1 cellular context compared by ENCODE assay signal in the genomic region with DNA sequence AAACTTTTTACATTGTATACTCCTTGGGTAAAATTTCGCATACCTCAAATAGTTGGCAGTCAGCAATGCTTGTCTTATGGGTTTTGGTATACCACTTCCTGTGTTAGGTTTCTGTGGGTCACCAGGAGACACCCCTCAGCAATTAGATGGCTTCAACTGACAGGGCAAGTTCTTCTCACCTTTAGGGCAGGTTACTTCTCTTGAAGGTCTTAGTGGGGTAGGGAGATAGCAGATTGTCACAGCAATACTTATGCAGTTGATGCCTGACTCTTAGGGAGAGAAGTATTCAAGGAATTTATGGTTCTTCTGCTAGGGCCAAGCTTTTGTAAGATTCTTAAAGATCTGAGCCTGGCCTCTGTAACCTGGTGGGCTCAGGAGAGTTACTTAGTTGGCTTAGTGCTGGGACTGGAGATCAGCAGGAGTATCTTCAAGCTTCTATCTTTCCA.
TF ChIP-seq lines count a peak whose summit lies in the region.

No MANE protein-coding gene starts in this region.

TF ChIP-seq in GM12878, 131 proteins besides CTCF, POLR2A, EP300 and RAD21 (continued from another document):
- TF ChIP-seq, protein P1, sequence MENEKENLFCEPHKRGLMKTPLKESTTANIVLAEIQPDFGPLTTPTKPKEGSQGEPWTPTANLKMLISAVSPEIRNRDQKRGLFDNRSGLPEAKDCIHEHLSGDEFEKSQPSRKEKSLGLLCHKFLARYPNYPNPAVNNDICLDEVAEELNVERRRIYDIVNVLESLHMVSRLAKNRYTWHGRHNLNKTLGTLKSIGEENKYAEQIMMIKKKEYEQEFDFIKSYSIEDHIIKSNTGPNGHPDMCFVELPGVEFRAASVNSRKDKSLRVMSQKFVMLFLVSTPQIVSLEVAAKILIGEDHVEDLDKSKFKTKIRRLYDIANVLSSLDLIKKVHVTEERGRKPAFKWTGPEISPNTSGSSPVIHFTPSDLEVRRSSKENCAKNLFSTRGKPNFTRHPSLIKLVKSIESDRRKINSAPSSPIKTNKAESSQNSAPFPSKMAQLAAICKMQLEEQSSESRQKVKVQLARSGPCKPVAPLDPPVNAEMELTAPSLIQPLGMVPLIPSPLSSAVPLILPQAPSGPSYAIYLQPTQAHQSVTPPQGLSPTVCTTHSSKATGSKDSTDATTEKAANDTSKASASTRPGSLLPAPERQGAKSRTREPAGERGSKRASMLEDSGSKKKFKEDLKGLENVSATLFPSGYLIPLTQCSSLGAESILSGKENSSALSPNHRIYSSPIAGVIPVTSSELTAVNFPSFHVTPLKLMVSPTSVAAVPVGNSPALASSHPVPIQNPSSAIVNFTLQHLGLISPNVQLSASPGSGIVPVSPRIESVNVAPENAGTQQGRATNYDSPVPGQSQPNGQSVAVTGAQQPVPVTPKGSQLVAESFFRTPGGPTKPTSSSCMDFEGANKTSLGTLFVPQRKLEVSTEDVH (IDR thresholded peaks at IDR 0.05; ENCODE audit: low read depth, partially characterized antibody), result no peak
- TF ChIP-seq, protein P2, sequence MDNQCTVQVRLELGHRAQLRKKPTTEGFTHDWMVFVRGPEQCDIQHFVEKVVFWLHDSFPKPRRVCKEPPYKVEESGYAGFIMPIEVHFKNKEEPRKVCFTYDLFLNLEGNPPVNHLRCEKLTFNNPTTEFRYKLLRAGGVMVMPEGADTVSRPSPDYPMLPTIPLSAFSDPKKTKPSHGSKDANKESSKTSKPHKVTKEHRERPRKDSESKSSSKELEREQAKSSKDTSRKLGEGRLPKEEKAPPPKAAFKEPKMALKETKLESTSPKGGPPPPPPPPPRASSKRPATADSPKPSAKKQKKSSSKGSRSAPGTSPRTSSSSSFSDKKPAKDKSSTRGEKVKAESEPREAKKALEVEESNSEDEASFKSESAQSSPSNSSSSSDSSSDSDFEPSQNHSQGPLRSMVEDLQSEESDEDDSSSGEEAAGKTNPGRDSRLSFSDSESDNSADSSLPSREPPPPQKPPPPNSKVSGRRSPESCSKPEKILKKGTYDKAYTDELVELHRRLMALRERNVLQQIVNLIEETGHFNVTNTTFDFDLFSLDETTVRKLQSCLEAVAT (IDR thresholded peaks at IDR 0.05), result 0 out of 2 replicates have a peak, but pooled peaks have one; percentile 42
- TF ChIP-seq, protein P3, sequence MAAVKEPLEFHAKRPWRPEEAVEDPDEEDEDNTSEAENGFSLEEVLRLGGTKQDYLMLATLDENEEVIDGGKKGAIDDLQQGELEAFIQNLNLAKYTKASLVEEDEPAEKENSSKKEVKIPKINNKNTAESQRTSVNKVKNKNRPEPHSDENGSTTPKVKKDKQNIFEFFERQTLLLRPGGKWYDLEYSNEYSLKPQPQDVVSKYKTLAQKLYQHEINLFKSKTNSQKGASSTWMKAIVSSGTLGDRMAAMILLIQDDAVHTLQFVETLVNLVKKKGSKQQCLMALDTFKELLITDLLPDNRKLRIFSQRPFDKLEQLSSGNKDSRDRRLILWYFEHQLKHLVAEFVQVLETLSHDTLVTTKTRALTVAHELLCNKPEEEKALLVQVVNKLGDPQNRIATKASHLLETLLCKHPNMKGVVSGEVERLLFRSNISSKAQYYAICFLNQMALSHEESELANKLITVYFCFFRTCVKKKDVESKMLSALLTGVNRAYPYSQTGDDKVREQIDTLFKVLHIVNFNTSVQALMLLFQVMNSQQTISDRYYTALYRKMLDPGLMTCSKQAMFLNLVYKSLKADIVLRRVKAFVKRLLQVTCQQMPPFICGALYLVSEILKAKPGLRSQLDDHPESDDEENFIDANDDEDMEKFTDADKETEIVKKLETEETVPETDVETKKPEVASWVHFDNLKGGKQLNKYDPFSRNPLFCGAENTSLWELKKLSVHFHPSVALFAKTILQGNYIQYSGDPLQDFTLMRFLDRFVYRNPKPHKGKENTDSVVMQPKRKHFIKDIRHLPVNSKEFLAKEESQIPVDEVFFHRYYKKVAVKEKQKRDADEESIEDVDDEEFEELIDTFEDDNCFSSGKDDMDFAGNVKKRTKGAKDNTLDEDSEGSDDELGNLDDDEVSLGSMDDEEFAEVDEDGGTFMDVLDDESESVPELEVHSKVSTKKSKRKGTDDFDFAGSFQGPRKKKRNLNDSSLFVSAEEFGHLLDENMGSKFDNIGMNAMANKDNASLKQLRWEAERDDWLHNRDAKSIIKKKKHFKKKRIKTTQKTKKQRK (IDR thresholded peaks at IDR 0.05; ENCODE audit: low read depth, low read length), result no peak
- TF ChIP-seq NFIC (IDR thresholded peaks at IDR 0.05; ENCODE audit: low read depth, low read length) (no peak; the same call in 1 of the 2 replicates), SREBF2 (IDR thresholded peaks at IDR 0.05; ENCODE audit: low read length) (no peak), HDAC2 (IDR thresholded peaks at IDR 0.05) (no peak), SP1 (IDR thresholded peaks at IDR 0.05; ENCODE audit: low read depth, low read length) (no peak), POLR2AphosphoS5 (IDR thresholded peaks at IDR 0.05; ENCODE audit: low read length) (no peak), SRF (IDR thresholded peaks at IDR 0.05; ENCODE audit: low read depth in 2 of 2, low read length in 2 of 2) (no peak), SUZ12 (IDR thresholded peaks at IDR 0.05; ENCODE audit: unreplicated experiment) (no peak), RUNX3 (IDR thresholded peaks at IDR 0.05; ENCODE audit: low read length) (peak; percentile 94), NR2F1 (conservative IDR thresholded peaks at IDR 0.05) (0 out of 2 replicates have a peak, but pooled peaks have one; percentile 15), ASH2L (IDR thresholded peaks at IDR 0.05; ENCODE audit: borderline replicate concordance, low read depth) (no peak), KLF5 (IDR thresholded peaks at IDR 0.05; ENCODE audit: partially characterized antibody) (no peak), TCF3 (IDR thresholded peaks at IDR 0.05; ENCODE audit: borderline replicate concordance, insufficient read depth, low read depth, low read length) (no peak), BCL11A (IDR thresholded peaks at IDR 0.05; ENCODE audit: low read depth, low read length) (peak; percentile 36; the same call in 1 of the 2 replicates), TAF1 (IDR thresholded peaks at IDR 0.05; ENCODE audit: borderline replicate concordance, low read depth, low read length) (no peak), TCF12 (IDR thresholded peaks at IDR 0.05; ENCODE audit: low read depth, low read length) (no peak), STAT1 (conservative IDR thresholded peaks at IDR 0.05) (no peak), GABPA (IDR thresholded peaks at IDR 0.05; ENCODE audit: low read depth) (no peak), CHD1 (IDR thresholded peaks at IDR 0.05; ENCODE audit: low read depth, low read length) (no peak), SMAD1 (IDR thresholded peaks at IDR 0.05; ENCODE audit: low read depth, partially characterized antibody) (no peak), PAX5 (IDR thresholded peaks at IDR 0.05; ENCODE audit: borderline replicate concordance, low read depth, low read length) (0 out of 2 replicates have a peak, but pooled peaks have one; percentile 12), FOS (IDR thresholded peaks at IDR 0.05; ENCODE audit: borderline replicate concordance, extremely low read depth, insufficient read length) (no peak), ZSCAN29 (IDR thresholded peaks at IDR 0.05) (no peak)
- TF ChIP-seq, protein P4, sequence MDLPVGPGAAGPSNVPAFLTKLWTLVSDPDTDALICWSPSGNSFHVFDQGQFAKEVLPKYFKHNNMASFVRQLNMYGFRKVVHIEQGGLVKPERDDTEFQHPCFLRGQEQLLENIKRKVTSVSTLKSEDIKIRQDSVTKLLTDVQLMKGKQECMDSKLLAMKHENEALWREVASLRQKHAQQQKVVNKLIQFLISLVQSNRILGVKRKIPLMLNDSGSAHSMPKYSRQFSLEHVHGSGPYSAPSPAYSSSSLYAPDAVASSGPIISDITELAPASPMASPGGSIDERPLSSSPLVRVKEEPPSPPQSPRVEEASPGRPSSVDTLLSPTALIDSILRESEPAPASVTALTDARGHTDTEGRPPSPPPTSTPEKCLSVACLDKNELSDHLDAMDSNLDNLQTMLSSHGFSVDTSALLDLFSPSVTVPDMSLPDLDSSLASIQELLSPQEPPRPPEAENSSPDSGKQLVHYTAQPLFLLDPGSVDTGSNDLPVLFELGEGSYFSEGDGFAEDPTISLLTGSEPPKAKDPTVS (IDR thresholded peaks at IDR 0.05; ENCODE audit: low read depth, low read length), result no peak
- TF ChIP-seq, protein P5, sequence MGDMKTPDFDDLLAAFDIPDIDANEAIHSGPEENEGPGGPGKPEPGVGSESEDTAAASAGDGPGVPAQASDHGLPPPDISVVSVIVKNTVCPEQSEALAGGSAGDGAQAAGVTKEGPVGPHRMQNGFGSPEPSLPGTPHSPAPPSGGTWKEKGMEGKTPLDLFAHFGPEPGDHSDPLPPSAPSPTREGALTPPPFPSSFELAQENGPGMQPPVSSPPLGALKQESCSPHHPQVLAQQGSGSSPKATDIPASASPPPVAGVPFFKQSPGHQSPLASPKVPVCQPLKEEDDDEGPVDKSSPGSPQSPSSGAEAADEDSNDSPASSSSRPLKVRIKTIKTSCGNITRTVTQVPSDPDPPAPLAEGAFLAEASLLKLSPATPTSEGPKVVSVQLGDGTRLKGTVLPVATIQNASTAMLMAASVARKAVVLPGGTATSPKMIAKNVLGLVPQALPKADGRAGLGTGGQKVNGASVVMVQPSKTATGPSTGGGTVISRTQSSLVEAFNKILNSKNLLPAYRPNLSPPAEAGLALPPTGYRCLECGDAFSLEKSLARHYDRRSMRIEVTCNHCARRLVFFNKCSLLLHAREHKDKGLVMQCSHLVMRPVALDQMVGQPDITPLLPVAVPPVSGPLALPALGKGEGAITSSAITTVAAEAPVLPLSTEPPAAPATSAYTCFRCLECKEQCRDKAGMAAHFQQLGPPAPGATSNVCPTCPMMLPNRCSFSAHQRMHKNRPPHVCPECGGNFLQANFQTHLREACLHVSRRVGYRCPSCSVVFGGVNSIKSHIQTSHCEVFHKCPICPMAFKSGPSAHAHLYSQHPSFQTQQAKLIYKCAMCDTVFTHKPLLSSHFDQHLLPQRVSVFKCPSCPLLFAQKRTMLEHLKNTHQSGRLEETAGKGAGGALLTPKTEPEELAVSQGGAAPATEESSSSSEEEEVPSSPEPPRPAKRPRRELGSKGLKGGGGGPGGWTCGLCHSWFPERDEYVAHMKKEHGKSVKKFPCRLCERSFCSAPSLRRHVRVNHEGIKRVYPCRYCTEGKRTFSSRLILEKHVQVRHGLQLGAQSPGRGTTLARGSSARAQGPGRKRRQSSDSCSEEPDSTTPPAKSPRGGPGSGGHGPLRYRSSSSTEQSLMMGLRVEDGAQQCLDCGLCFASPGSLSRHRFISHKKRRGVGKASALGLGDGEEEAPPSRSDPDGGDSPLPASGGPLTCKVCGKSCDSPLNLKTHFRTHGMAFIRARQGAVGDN (IDR thresholded peaks at IDR 0.05), result no peak
- TF ChIP-seq, protein P6, sequence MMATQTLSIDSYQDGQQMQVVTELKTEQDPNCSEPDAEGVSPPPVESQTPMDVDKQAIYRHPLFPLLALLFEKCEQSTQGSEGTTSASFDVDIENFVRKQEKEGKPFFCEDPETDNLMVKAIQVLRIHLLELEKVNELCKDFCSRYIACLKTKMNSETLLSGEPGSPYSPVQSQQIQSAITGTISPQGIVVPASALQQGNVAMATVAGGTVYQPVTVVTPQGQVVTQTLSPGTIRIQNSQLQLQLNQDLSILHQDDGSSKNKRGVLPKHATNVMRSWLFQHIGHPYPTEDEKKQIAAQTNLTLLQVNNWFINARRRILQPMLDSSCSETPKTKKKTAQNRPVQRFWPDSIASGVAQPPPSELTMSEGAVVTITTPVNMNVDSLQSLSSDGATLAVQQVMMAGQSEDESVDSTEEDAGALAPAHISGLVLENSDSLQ (IDR thresholded peaks at IDR 0.05), result peak; percentile 84
